Comparison of ENCODE assay signal across 8 cellular contexts in the genomic region with DNA sequence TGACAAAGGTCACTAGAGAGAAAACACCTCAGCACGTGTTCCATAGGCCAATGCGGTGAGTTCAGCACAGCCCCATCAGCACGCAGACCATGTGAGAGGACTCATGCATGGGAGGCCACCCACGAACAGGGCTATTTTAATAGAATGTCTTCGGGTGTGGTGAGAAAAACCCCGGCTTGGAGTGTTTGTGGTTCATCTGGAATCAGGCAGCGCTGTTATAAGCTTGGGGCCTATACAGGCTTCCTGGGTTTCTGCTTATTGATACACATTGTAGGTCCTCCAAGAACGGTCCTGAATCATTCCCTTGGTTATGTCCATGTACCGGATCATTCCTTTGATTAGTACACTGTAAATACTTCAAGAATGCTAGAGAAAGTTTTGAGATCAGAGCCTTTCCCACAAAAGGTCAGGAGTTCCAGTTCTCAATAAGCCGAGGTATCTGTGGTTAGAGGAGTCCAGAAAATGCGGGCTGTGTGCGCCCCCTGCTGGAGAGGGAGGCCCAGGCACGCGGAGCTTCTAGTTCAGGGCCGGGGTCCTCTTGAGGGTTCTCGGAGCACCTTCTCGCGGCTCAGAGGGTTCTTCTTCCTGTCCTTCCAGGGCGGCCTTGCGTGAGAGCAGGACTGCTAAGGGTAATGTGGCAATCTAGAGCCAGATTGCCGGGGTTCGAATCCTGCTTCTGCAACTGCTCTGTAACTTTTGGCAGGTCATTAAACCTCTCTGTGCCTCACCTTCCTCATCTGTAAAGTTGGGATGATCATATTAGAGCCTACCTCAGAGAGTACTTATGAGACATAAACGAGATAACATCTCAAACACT. TPM values are rescaled to one million over a fixed set of nuclear protein-coding genes. Genes with fewer than 3 reads are reported as not detected.
DNase-seq lines count a peak whose midpoint lies in the region; ATAC-seq and TF ChIP-seq lines count a peak whose summit lies in the region.

No MANE protein-coding gene starts in this region.

- no peak overlapping the region for H3K27ac Mint-ChIP-seq in activated naive CD4-positive, alpha-beta T cell treated with anti-CD3 and anti-CD28 coated beads for 36 hours
- peak overlapping the region; percentile 62 for H3K27ac Mint-ChIP-seq in progenitor cell of endocrine pancreas

- CTCF ChIA-PET in activated naive CD4-positive, alpha-beta T cell treated with anti-CD3 and anti-CD28 coated beads for 36 hours (lab: Charles Lee) = interaction anchor here (0.5 to 5.5 kb wide), 27 partner anchors 9 to 672 kb away, joined by 3 to 90 read pairs (median 5); no protein-coding TSS in a partner anchor

- H3K4me3 Mint-ChIP-seq in activated naive CD4-positive, alpha-beta T cell treated with anti-CD3 and anti-CD28 coated beads for 36 hours = no peak overlapping the region
- no peak overlapping the region for H3K4me3 Mint-ChIP-seq in progenitor cell of endocrine pancreas (ENCODE audit: low read depth)

- no peaks in the 10 kb centered on the region for H3K27me3 Mint-ChIP-seq in activated naive CD4-positive, alpha-beta T cell treated with anti-CD3 and anti-CD28 coated beads for 36 hours (ENCODE audit: low read depth)
- H3K27me3 Mint-ChIP-seq in progenitor cell of endocrine pancreas = no peaks in the 10 kb centered on the region

- DNase-seq in G401 (ENCODE audit: low spot score) = peak; percentile 47
- peak; percentile 49 for DNase-seq in Jurkat, Clone E6-1 (ENCODE audit: low read depth, low spot score)
- peak; percentile 76 for DNase-seq in SK-N-DZ (ENCODE audit: low spot score)
- DNase-seq in activated naive CD4-positive, alpha-beta T cell treated with anti-CD3 and anti-CD28 coated beads for 36 hours = peak; percentile 93
- DNase-seq in Right ventricle myocardium inferior (ENCODE audit: missing footprints) = peak; percentile 92
- DNase-seq in progenitor cell of endocrine pancreas (ENCODE audit: low spot score, unreplicated experiment) = peak; percentile 82
- DNase-seq in uterus = peak; percentile 74 to 78

- peaks cover 6% of the 10 kb centered on the region for H3K9me3 Mint-ChIP-seq in activated naive CD4-positive, alpha-beta T cell treated with anti-CD3 and anti-CD28 coated beads for 36 hours
- H3K9me3 Mint-ChIP-seq in progenitor cell of endocrine pancreas (ENCODE audit: low read depth) = peaks cover 7% of the 10 kb centered on the region

- peak; percentile 95 for TF ChIP-seq CTCF in progenitor cell of endocrine pancreas (IDR thresholded peaks at IDR 0.05; ENCODE audit: unreplicated experiment)
- peak; percentile 84 to 95 (median 87) for TF ChIP-seq CTCF in uterus (IDR thresholded peaks at IDR 0.05)

- no peaks in the 10 kb centered on the region for H3K36me3 ChIP-seq in uterus

- H3K27ac ChIP-seq in uterus = no peak overlapping the region

- no peaks in the 10 kb centered on the region for H3K9me3 ChIP-seq in uterus

- no peak overlapping the region for H3K4me3 ChIP-seq in Jurkat, Clone E6-1 (ENCODE audit: low read length)
- H3K4me3 ChIP-seq in uterus = no peak overlapping the region

- H3K4me1 Mint-ChIP-seq in activated naive CD4-positive, alpha-beta T cell treated with anti-CD3 and anti-CD28 coated beads for 36 hours (ENCODE audit: low read depth) = peaks cover 16% of the 10 kb centered on the region
- H3K4me1 Mint-ChIP-seq in progenitor cell of endocrine pancreas (ENCODE audit: low read depth) = peaks cover 19% of the 10 kb centered on the region

- intact Hi-C loops in activated naive CD4-positive, alpha-beta T cell treated with anti-CD3 and anti-CD28 coated beads for 36 hours (cut with micrococcal nuclease) = loop anchor here (1.0 to 5.0 kb wide), 9 partner anchors 44 to 929 kb away; no protein-coding TSS in a partner anchor
- intact Hi-C loops in Right ventricle myocardium inferior (cut with DNase I) = loop anchor here (1.0 to 10.0 kb wide), 4 partner anchors 54 to 669 kb away; no protein-coding TSS in a partner anchor
- intact Hi-C loops in uterus (cut with DNase I; ENCODE audit: low total_unique reads) = no loop called here

- ATAC-seq in GM21737 (IDR thresholded peaks at IDR 0.05; ENCODE audit: unreplicated experiment) (peak; percentile 74), Right ventricle myocardium inferior (peak; percentile 85)

- no peaks in the 10 kb centered on the region for H3K36me3 Mint-ChIP-seq in activated naive CD4-positive, alpha-beta T cell treated with anti-CD3 and anti-CD28 coated beads for 36 hours (ENCODE audit: low read depth)
- H3K36me3 Mint-ChIP-seq in progenitor cell of endocrine pancreas (ENCODE audit: insufficient read depth) = no peaks in the 10 kb centered on the region

- no peaks in the 10 kb centered on the region for H3K4me1 ChIP-seq in uterus

- in situ Hi-C loops in G401 (cut with HindIII; ENCODE audit: low sequenced_read_pairs) = no loop called here

- peak in 1 of 2 donors; percentile 13 for TF ChIP-seq POLR2A in uterus (IDR thresholded peaks at IDR 0.05)

- no peaks in the 10 kb centered on the region for H3K27me3 ChIP-seq in uterus

RNA-seq across cellular contexts. Expression of gene TLR10, which starts 51.8 kb away (rescaled TPM):
- not detected in 2 replicates for total RNA-seq in G401 (2014; rRNA removed; shearing (Covaris generic))
- polyA plus RNA-seq in Jurkat, Clone E6-1 (2012; ENCODE audit: insufficient read depth, insufficient read length) = not detected
- not detected in 2 replicates for polyA plus RNA-seq in SK-N-DZ (2014; cell fraction: cytosol; rRNA removed)
- polyA plus RNA-seq in SK-N-DZ (2014; cell fraction: nucleus; rRNA removed) = not detected in 2 replicates
- under 1 TPM; 0.12 to 0.17 TPM for total RNA-seq in activated naive CD4-positive, alpha-beta T cell treated with anti-CD3 and anti-CD28 coated beads for 36 hours
- total RNA-seq in Right ventricle myocardium inferior = not detected
- 1.7 and 2.1 TPM in 2 replicates for total RNA-seq in progenitor cell of endocrine pancreas
- total RNA-seq in uterus = 1 to 10 TPM in 1 of 4 donors, not detected in 3; 2.0 TPM
